22 cellular contexts compared by ENCODE assay signal in the genomic region with DNA sequence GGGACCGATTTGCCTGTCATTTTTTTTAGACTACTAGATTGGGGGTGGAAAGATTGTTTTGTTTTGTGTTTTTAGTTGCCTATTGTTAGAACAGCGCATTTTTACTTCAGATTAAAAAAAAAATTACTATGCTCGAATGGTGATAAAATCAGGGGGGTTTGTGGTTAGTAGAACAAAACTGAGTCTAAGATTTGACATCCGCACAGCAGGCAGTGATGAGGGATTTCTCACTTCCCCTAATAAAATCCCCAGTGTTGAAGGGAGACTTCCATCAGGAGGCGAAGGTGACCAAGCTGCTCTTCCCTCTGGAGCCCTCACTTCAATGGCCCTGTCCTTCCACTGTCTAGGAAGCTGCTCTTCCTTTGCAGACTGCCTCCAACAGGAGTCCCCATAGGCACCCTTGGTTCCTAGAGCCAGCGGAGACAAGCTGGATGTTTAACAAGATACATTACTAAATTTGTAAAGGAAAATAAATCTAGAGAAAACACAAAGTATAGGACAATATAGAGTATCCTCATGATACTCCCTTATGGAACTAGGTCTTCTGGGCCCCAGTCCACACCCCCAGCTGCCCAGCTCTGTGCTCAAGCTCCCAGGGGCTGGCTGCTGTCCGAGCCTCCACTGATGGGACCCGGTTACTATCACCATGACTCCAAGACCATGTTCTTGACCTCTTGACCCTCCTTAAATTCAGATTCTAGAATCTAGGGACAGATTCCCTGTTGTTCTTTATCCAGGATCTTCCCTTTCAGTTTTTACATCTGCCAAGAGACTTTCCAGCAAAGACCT. TPM values are rescaled to one million over a fixed set of nuclear protein-coding genes. Genes with fewer than 3 reads are reported as not detected.
DNase-seq lines count a peak whose midpoint lies in the region; ATAC-seq and TF ChIP-seq lines count a peak whose summit lies in the region.
"Had no signal": no experiment of that assay in that cellular context is flagged by ENCODE, and none has a peak within 500 bp of the region (broad histone marks: within the 10 kb centered on the region; RNA-seq: fewer than 3 reads in every experiment).

No MANE protein-coding gene starts in this region.

- H3K36me3 Mint-ChIP-seq in activated CD8-positive, alpha-beta memory T cell treated with anti-CD3 and anti-CD28 coated beads, Interleukin-2, amount 10 ng/mL, durations not matched to agents 7 days and 5 days: peaks cover 1% of the 10 kb centered on the region
- H3K36me3 Mint-ChIP-seq in stimulated activated naive B cell treated with anti-CD40 and anti-IgM and Interleukin-4, amounts not matched to agents 10 μg/mL and 1 μg/mL and 100 μg/mL, for 72 hours: peaks cover 0 to 7% of the 10 kb centered on the region in 2 donors
- H3K36me3 Mint-ChIP-seq: brain, type B pancreatic cell had no signal

- H3K4me1 ChIP-seq in tibial nerve: no peaks in the 10 kb centered on the region
- H3K4me1 ChIP-seq: colonic mucosa had no signal

- no peak for TF ChIP-seq EP300 in tibial nerve (IDR thresholded peaks at IDR 0.05)

- 84 to 86% methylated on average over 8 of the region's 8 CpGs for WGBS in tibial nerve, 2 donors

- H3K27me3 Mint-ChIP-seq in activated CD8-positive, alpha-beta memory T cell treated with anti-CD3 and anti-CD28 coated beads, Interleukin-2, amount 10 ng/mL, durations not matched to agents 7 days and 5 days: peaks cover 4% of the 10 kb centered on the region
- no peaks in the 10 kb centered on the region for H3K27me3 Mint-ChIP-seq in stimulated activated naive B cell treated with anti-CD40 and anti-IgM and Interleukin-4, amounts not matched to agents 10 μg/mL and 1 μg/mL and 100 μg/mL, for 72 hours
- H3K27me3 Mint-ChIP-seq: type B pancreatic cell had no signal

- no peak for ATAC-seq in activated CD8-positive, alpha-beta memory T cell treated with anti-CD3 and anti-CD28 coated beads, Interleukin-2, amount 10 ng/mL, durations not matched to agents 7 days and 5 days
- peak; percentile 62 to 65 for ATAC-seq in stimulated activated naive B cell treated with anti-CD40 and anti-IgM and Interleukin-4, amounts not matched to agents 10 μg/mL and 1 μg/mL and 100 μg/mL, for 72 hours (replicated peaks)
- no peak for ATAC-seq in HG02610 (IDR thresholded peaks at IDR 0.05; ENCODE audit: unreplicated experiment)
- ATAC-seq: activated naive CD8-positive, alpha-beta T cell treated with anti-CD3 and anti-CD28 coated beads, Interleukin-2, amount 50 U/mL, for 24 hours had no signal

- no peak overlapping the region for H3K27ac Mint-ChIP-seq in activated CD8-positive, alpha-beta memory T cell treated with anti-CD3 and anti-CD28 coated beads, Interleukin-2, amount 10 ng/mL, durations not matched to agents 7 days and 5 days
- H3K27ac Mint-ChIP-seq in stimulated activated naive B cell treated with anti-CD40 and anti-IgM and Interleukin-4, amounts not matched to agents 10 μg/mL and 1 μg/mL and 100 μg/mL, for 72 hours: peak overlapping the region; percentile 75
- H3K27ac Mint-ChIP-seq: activated naive CD8-positive, alpha-beta T cell treated with anti-CD3 and anti-CD28 coated beads, Interleukin-2, amount 50 U/mL, for 24 hours; brain; type B pancreatic cell had no signal

- no peaks in the 10 kb centered on the region for H3K9me3 Mint-ChIP-seq in activated CD8-positive, alpha-beta memory T cell treated with anti-CD3 and anti-CD28 coated beads, Interleukin-2, amount 10 ng/mL, durations not matched to agents 7 days and 5 days (ENCODE audit: low read depth)
- no peaks in the 10 kb centered on the region for H3K9me3 Mint-ChIP-seq in stimulated activated naive B cell treated with anti-CD40 and anti-IgM and Interleukin-4, amounts not matched to agents 10 μg/mL and 1 μg/mL and 100 μg/mL, for 72 hours
- H3K9me3 Mint-ChIP-seq: activated naive CD8-positive, alpha-beta T cell treated with anti-CD3 and anti-CD28 coated beads, Interleukin-2, amount 50 U/mL, for 24 hours; type B pancreatic cell had no signal

- peak; percentile 40 for DNase-seq in activated CD8-positive, alpha-beta memory T cell treated with anti-CD3 and anti-CD28 coated beads, Interleukin-2, amount 50 U/mL, for 48 hours
- no peak for DNase-seq in activated CD8-positive, alpha-beta memory T cell treated with anti-CD3 and anti-CD28 coated beads, Interleukin-2, amount 10 ng/mL, durations not matched to agents 7 days and 5 days
- peak; percentile 45 for DNase-seq in OCI-M1 (lab: John Stamatoyannopoulos, UW)
- DNase-seq in coronary artery (ENCODE audit: low spot score): peak; percentile 53
- DNase-seq in stimulated activated naive B cell treated with anti-CD40 and anti-IgM and Interleukin-4, amounts not matched to agents 10 μg/mL and 1 μg/mL and 100 μg/mL, for 72 hours: no peak
- DNase-seq in GM19238 (ENCODE audit: insufficient read length, low spot score): no peak
- no peak for DNase-seq in tibial nerve (ENCODE audit: low spot score in 2 of 2)
- DNase-seq: activated gamma-delta T cell; activated naive CD8-positive, alpha-beta T cell treated with anti-CD3 and anti-CD28 coated beads, Interleukin-2, amount 50 U/mL, for 24 hours; colonic mucosa; kidney glomerular epithelial cell; mammary epithelial cell; MG63; NCI-H2171 treated with DMSO at 0.1 percent for 48 hours; NCI-H526; stimulated activated CD4-positive, alpha-beta T cell treated with anti-CD3 and anti-CD28 coated beads, Interleukin-4, amount 100 ng/mL, for 1 hour; stomach had no signal

- H3K4me3 ChIP-seq in coronary artery: no peak overlapping the region
- no peak overlapping the region for H3K4me3 ChIP-seq in tibial nerve
- H3K4me3 ChIP-seq: colonic mucosa, MG63, smooth muscle cell, stomach had no signal

- TF ChIP-seq CTCF in coronary artery (IDR thresholded peaks at IDR 0.05) (no peak), tibial nerve (IDR thresholded peaks at IDR 0.05) (no peak)

- no peaks in the 10 kb centered on the region for H3K9me3 ChIP-seq in tibial nerve
- H3K9me3 ChIP-seq: colonic mucosa, MG63, stomach had no signal

- H3K4me1 Mint-ChIP-seq in activated CD8-positive, alpha-beta memory T cell treated with anti-CD3 and anti-CD28 coated beads, Interleukin-2, amount 10 ng/mL, durations not matched to agents 7 days and 5 days: peaks cover 44% of the 10 kb centered on the region
- H3K4me1 Mint-ChIP-seq in stimulated activated naive B cell treated with anti-CD40 and anti-IgM and Interleukin-4, amounts not matched to agents 10 μg/mL and 1 μg/mL and 100 μg/mL, for 72 hours: peaks cover 54 to 76% of the 10 kb centered on the region in 2 donors
- H3K4me1 Mint-ChIP-seq: brain had no signal

- no peak for TF ChIP-seq POLR2A in tibial nerve (IDR thresholded peaks at IDR 0.05)

- no peak overlapping the region for H3K4me3 Mint-ChIP-seq in activated CD8-positive, alpha-beta memory T cell treated with anti-CD3 and anti-CD28 coated beads, Interleukin-2, amount 10 ng/mL, durations not matched to agents 7 days and 5 days
- peak overlapping the region; percentile 44 to 71 for H3K4me3 Mint-ChIP-seq in stimulated activated naive B cell treated with anti-CD40 and anti-IgM and Interleukin-4, amounts not matched to agents 10 μg/mL and 1 μg/mL and 100 μg/mL, for 72 hours
- H3K4me3 Mint-ChIP-seq: activated naive CD8-positive, alpha-beta T cell treated with anti-CD3 and anti-CD28 coated beads, Interleukin-2, amount 50 U/mL, for 24 hours; brain; type B pancreatic cell had no signal

- CTCF ChIA-PET in activated CD8-positive, alpha-beta memory T cell treated with anti-CD3 and anti-CD28 coated beads, Interleukin-2, amount 10 ng/mL, durations not matched to agents 7 days and 5 days (lab: Charles Lee): interaction anchor here (0.7 to 1.6 kb wide), 5 partner anchors 13 to 121 kb away, joined by 3 to 4 read pairs (median 3); no protein-coding TSS in a partner anchor

- H3K27ac ChIP-seq in coronary artery: no peak overlapping the region
- H3K27ac ChIP-seq in tibial nerve: no peak overlapping the region
- H3K27ac ChIP-seq: colonic mucosa had no signal

- no peaks in the 10 kb centered on the region for H3K27me3 ChIP-seq in tibial nerve
- H3K27me3 ChIP-seq: colonic mucosa, MG63, stomach had no signal

- no peaks in the 10 kb centered on the region for H3K36me3 ChIP-seq in tibial nerve
- H3K36me3 ChIP-seq: colonic mucosa, MG63, stomach had no signal

RNA-seq across cellular contexts. Expression of gene TENT5C, which starts 31.0 kb away (rescaled TPM):
- 10 to 100 TPM; 41.6 to 50.3 TPM for total RNA-seq in activated CD8-positive, alpha-beta memory T cell treated with anti-CD3 and anti-CD28 coated beads, Interleukin-2, amount 10 ng/mL, durations not matched to agents 7 days and 5 days
- total RNA-seq in tibial nerve: 1 to 10 TPM in 3 of 4 donors, under 1 TPM in 1; 0.60 to 2.5 (median 1.2) TPM
- total RNA-seq: myocyte had no signal

Comparison
In these comparisons a context has a peak if more than half of its experiments do, and no peak if none do; other contexts are left out.
1. DNase-seq: peak in activated CD8-positive, alpha-beta memory T cell treated with anti-CD3 and anti-CD28 coated beads, Interleukin-2, amount 50 U/mL, for 48 hours (single experiment), OCI-M1 (single experiment) and coronary artery (single experiment); none in activated CD8-positive, alpha-beta memory T cell treated with anti-CD3 and anti-CD28 coated beads, Interleukin-2, amount 10 ng/mL, durations not matched to agents 7 days and 5 days (single experiment), stimulated activated naive B cell treated with anti-CD40 and anti-IgM and Interleukin-4, amounts not matched to agents 10 μg/mL and 1 μg/mL and 100 μg/mL, for 72 hours (single experiment), GM19238 (single experiment) and tibial nerve (0 of 2).
2. ATAC-seq: peak in stimulated activated naive B cell treated with anti-CD40 and anti-IgM and Interleukin-4, amounts not matched to agents 10 μg/mL and 1 μg/mL and 100 μg/mL, for 72 hours (2 of 2); none in activated CD8-positive, alpha-beta memory T cell treated with anti-CD3 and anti-CD28 coated beads, Interleukin-2, amount 10 ng/mL, durations not matched to agents 7 days and 5 days (single experiment) and HG02610 (single experiment).
3. RNA of gene TENT5C, which starts 31.0 kb away (total RNA-seq): 41.6 to 50.3 TPM in activated CD8-positive, alpha-beta memory T cell treated with anti-CD3 and anti-CD28 coated beads, Interleukin-2, amount 10 ng/mL, durations not matched to agents 7 days and 5 days; 0.60 to 2.5 TPM in tibial nerve; every median in the first group is over 10 times any median in the second.